In the genomic region with DNA sequence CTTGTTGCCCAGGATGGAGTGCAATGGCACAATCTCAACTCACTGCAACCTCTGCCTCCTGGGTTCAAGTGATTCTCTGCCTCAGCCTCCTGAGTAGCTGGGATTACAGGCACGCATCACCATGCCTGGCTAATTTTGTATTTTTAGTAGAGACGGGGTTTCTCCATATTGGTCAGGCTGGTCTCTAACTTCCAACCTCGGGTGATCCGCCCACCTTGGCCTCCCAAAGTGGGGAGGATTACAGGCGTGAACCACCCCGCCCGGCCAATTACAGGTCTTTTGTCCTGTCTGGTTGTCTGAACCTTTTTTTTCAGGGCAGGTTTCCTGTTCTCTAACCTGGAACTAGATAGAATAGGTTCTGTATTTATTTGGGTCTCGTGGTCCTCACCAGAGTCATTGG, we compare ENCODE assay signal across 7 cellular contexts. TPM values are rescaled to one million over a fixed set of nuclear protein-coding genes. Genes with fewer than 3 reads are reported as not detected.
"Had no signal": no experiment of that assay in that cellular context is flagged by ENCODE, and none has a peak within 500 bp of the region (broad histone marks: within the 10 kb centered on the region; RNA-seq: fewer than 3 reads in every experiment).

No MANE protein-coding gene starts in this region.

RNA-seq across cellular contexts. Expression of gene CSH2, which starts 17.1 kb away (rescaled TPM):
- total RNA-seq: GM23248, GM23338, H4, H7, H9, HFFc6 had no signal
- polyA plus RNA-seq: GM23248, H1 had no signal

RNA-seq across cellular contexts. Expression of gene GH2, which starts 25.3 kb away (rescaled TPM):
- total RNA-seq: GM23248, H4, H7, HFFc6 had no signal
- polyA plus RNA-seq: GM23248 had no signal
